ENCODE assay signal across 9 cellular contexts in genomic region chr7:150432915-150433892, GRCh38. TPM values are rescaled to one million over a fixed set of nuclear protein-coding genes. Genes with fewer than 3 reads are reported as not detected.
DNase-seq lines count a peak whose midpoint lies in the region; ATAC-seq lines count a peak whose summit lies in the region.
"Had no signal": no experiment of that assay in that cellular context is flagged by ENCODE, and none has a peak within 500 bp of the region (broad histone marks: within the 10 kb centered on the region; RNA-seq: fewer than 3 reads in every experiment).

No MANE protein-coding gene starts in this region.

- no peaks in the 10 kb centered on the region for H3K36me3 Mint-ChIP-seq in central memory CD8-positive, alpha-beta T cell (ENCODE audit: insufficient read depth)
- H3K36me3 Mint-ChIP-seq in naive thymus-derived CD8-positive, alpha-beta T cell, result no peaks in the 10 kb centered on the region

- H3K9me3 Mint-ChIP-seq in central memory CD8-positive, alpha-beta T cell, result no peaks in the 10 kb centered on the region
- H3K9me3 Mint-ChIP-seq in naive thymus-derived CD8-positive, alpha-beta T cell, result no peaks in the 10 kb centered on the region

- H3K4me3 Mint-ChIP-seq in central memory CD8-positive, alpha-beta T cell, result peak overlapping the region; percentile 23
- peak overlapping the region in 2 of 10 donors; percentile 12 to 74 for H3K4me3 Mint-ChIP-seq in naive thymus-derived CD8-positive, alpha-beta T cell

- DNase-seq in Ammon's horn (ENCODE audit: low spot score), result peak; percentile 60
- DNase-seq in central memory CD8-positive, alpha-beta T cell (ENCODE audit: low spot score in 2 of 2), result no peak
- no peak for DNase-seq in T1000 (lab: John Stamatoyannopoulos, UW)
- no peak for DNase-seq in NCI-H146 treated with DMSO at 0.1 percent for 48 hours (lab: John Stamatoyannopoulos, UW; ENCODE audit: unreplicated experiment)
- no peak for DNase-seq in hippocampal formation (lab: John Stamatoyannopoulos, UW)
- no peak for DNase-seq in naive thymus-derived CD8-positive, alpha-beta T cell

- peaks cover 14% of the 10 kb centered on the region for H3K27me3 Mint-ChIP-seq in central memory CD8-positive, alpha-beta T cell
- H3K27me3 Mint-ChIP-seq in naive thymus-derived CD8-positive, alpha-beta T cell, result no peaks in the 10 kb centered on the region

- POLR2A ChIA-PET in naive thymus-derived CD8-positive, alpha-beta T cell (lab: Charles Lee), result interaction anchor here (0.7 kb wide), 1 partner anchor 309 kb away, joined by 4 read pairs; no protein-coding TSS in a partner anchor

- ATAC-seq in GM18511 (IDR thresholded peaks at IDR 0.05; ENCODE audit: unreplicated experiment), result peak; percentile 37
- peak; percentile 23 for ATAC-seq in HG03159 (IDR thresholded peaks at IDR 0.05; ENCODE audit: unreplicated experiment)
- ATAC-seq in central memory CD8-positive, alpha-beta T cell (replicated peaks; ENCODE audit: extremely low read depth, poor library complexity, severe bottlenecking), result no peak
- no peak for ATAC-seq in naive thymus-derived CD8-positive, alpha-beta T cell

- peak overlapping the region; percentile 18 for H3K27ac Mint-ChIP-seq in central memory CD8-positive, alpha-beta T cell (ENCODE audit: low read depth)
- peak overlapping the region in 3 of 10 donors; percentile 43 to 76 (median 54) for H3K27ac Mint-ChIP-seq in naive thymus-derived CD8-positive, alpha-beta T cell

- H3K4me1 Mint-ChIP-seq in central memory CD8-positive, alpha-beta T cell, result peaks cover 16% of the 10 kb centered on the region
- H3K4me1 Mint-ChIP-seq in naive thymus-derived CD8-positive, alpha-beta T cell, result peaks cover 6 to 58% (median 12%) of the 10 kb centered on the region in 4 donors

RNA-seq across cellular contexts. Expression of gene GIMAP8, which starts 17.2 kb away (rescaled TPM):
- total RNA-seq in naive thymus-derived CD8-positive, alpha-beta T cell, result 10 to 100 TPM; 66.8 to 68.0 TPM
- 10 to 100 TPM; 18.9 to 38.9 (median 25.9) TPM for polyA plus RNA-seq in naive thymus-derived CD8-positive, alpha-beta T cell
- total RNA-seq: smooth muscle cell had no signal
- polyA plus RNA-seq: smooth muscle cell had no signal

RNA-seq across cellular contexts. Expression of gene ZNF775, which starts 54.1 kb away (rescaled TPM):
- 1 to 10 TPM; 5.6 to 5.9 TPM for total RNA-seq in naive thymus-derived CD8-positive, alpha-beta T cell
- 1 to 10 TPM; 1.5 to 7.6 (median 3.1) TPM for polyA plus RNA-seq in naive thymus-derived CD8-positive, alpha-beta T cell

Comparison
In these comparisons a context has a peak if more than half of its experiments do, and no peak if none do; other contexts are left out.
1. ATAC-seq: peak in GM18511 (single experiment) and HG03159 (single experiment); none in central memory CD8-positive, alpha-beta T cell (single experiment) and naive thymus-derived CD8-positive, alpha-beta T cell (0 of 2).